Comparison of ENCODE assay signal across 8 cellular contexts in genomic region chr6:26205161-26205624, GRCh38.
DNase-seq lines count a peak whose midpoint lies in the region; ATAC-seq and TF ChIP-seq lines count a peak whose summit lies in the region.

No MANE protein-coding gene starts in this region.

- H2AFZ ChIP-seq in hepatocyte: no peak overlapping the region

- H3K36me3 ChIP-seq in H7 (replicated peaks; ENCODE audit: control insufficient read depth, insufficient read depth, low read length) (no peaks in the 10 kb centered on the region), hepatocyte (replicated peaks; ENCODE audit: insufficient read depth, low read depth) (no peaks in the 10 kb centered on the region)

- H3K27ac ChIP-seq in angular gyrus (ENCODE audit: low read depth, low read length): peak overlapping the region; percentile 87
- peak overlapping the region; percentile 98 for H3K27ac ChIP-seq in hepatocyte

- TF ChIP-seq CTCF in hepatocyte (IDR thresholded peaks at IDR 0.05; ENCODE audit: poor library complexity) (no peak), retinal pigment epithelial cell (conservative IDR thresholded peaks at IDR 0.05; ENCODE audit: low read depth, low read length) (no peak)

- no peaks in the 10 kb centered on the region for H4K20me1 ChIP-seq in hepatocyte (ENCODE audit: insufficient read depth, poor library complexity, severe bottlenecking)

- peak overlapping the region; percentile 86 for H3K4me3 ChIP-seq in H7 (ENCODE audit: insufficient read depth, low read depth, low read length)
- H3K4me3 ChIP-seq in hepatocyte: peak overlapping the region; percentile 56
- peak overlapping the region; percentile 93 for H3K4me3 ChIP-seq in retinal pigment epithelial cell (ENCODE audit: low read length)

- under 1% methylated on average over 18 of the region's 18 CpGs for whole genome bisulfite sequencing in hepatocyte (ENCODE audit: low lambda C conversion rate, missing lambda C conversion rate)

- H3K4me2 ChIP-seq in hepatocyte: peak overlapping the region; percentile 86

- no peaks in the 10 kb centered on the region for H3K9me3 ChIP-seq in hepatocyte (ENCODE audit: low read depth)

- H3K79me2 ChIP-seq in hepatocyte: peaks cover 31% of the 10 kb centered on the region

- no peaks in the 10 kb centered on the region for H3K9me2 ChIP-seq in hepatocyte (replicated peaks; ENCODE audit: insufficient read depth)

- peak; percentile 94 for DNase-seq in DMS53 (lab: John Stamatoyannopoulos, UW)
- DNase-seq in H7: peak; percentile 57
- peak; percentile 75 to 93 (median 89) for DNase-seq in NCI-H1417 (lab: John Stamatoyannopoulos, UW)
- DNase-seq in T follicular helper cell (ENCODE audit: low read depth): peak; percentile 78
- peak; percentile 87 for DNase-seq in hepatocyte (ENCODE audit: low spot score)
- DNase-seq in retinal pigment epithelial cell (ENCODE audit: low read depth): no peak

- H3K27me3 ChIP-seq in H7 (ENCODE audit: control insufficient read depth, insufficient read depth, low read length) (no peaks in the 10 kb centered on the region), hepatocyte (no peaks in the 10 kb centered on the region)

- no peaks in the 10 kb centered on the region for H3K4me1 ChIP-seq in hepatocyte (ENCODE audit: insufficient read depth)

- no peak for ATAC-seq in HG02938 (IDR thresholded peaks at IDR 0.05; ENCODE audit: unreplicated experiment)
